Comparison of ENCODE assay signal across 1 cellular context in genomic region chr1:93715529-93716126, GRCh38.
TF ChIP-seq lines count a peak whose summit lies in the region.

No MANE protein-coding gene starts in this region.

TF ChIP-seq in HepG2, 621 proteins besides CTCF, POLR2A, EP300 and RAD21 (continued from another document):
- TF ChIP-seq ZNF318 (CRISPR knock-in tag; IDR thresholded peaks at IDR 0.05) (no peak), ZNF275 (CRISPR knock-in tag; IDR thresholded peaks at IDR 0.05; ENCODE audit: borderline replicate concordance) (no peak), NR1H2 (CRISPR knock-in tag; IDR thresholded peaks at IDR 0.05; ENCODE audit: borderline replicate concordance, low read depth) (no peak), ETV5 (CRISPR knock-in tag; IDR thresholded peaks at IDR 0.05; ENCODE audit: borderline replicate concordance) (no peak), ZNF292 (CRISPR knock-in tag; IDR thresholded peaks at IDR 0.05; ENCODE audit: borderline replicate concordance, low read depth) (no peak), SUZ12 (IDR thresholded peaks at IDR 0.05; ENCODE audit: low read depth, low read length) (no peak), RELA (CRISPR knock-in tag; IDR thresholded peaks at IDR 0.05) (no peak), HDAC1 (CRISPR knock-in tag; IDR thresholded peaks at IDR 0.05) (no peak), ZBTB37 (CRISPR knock-in tag; IDR thresholded peaks at IDR 0.05) (no peak), ARNT (IDR thresholded peaks at IDR 0.05) (no peak)
